Comparison of ENCODE assay signal across 18 cellular contexts in genomic region chr2:96880891-96881273, GRCh38. TPM values are rescaled to one million over a fixed set of nuclear protein-coding genes. Genes with fewer than 3 reads are reported as not detected.
A peak's percentile ranks its signal among the peaks of the same experiment; 100 is the strongest.
DNase-seq lines count a peak whose midpoint lies in the region; ATAC-seq and TF ChIP-seq lines count a peak whose summit lies in the region.
"Had no signal": no experiment of that assay in that cellular context is flagged by ENCODE, and none has a peak within 500 bp of the region (broad histone marks: within the 10 kb centered on the region; RNA-seq: fewer than 3 reads in every experiment).

No MANE protein-coding gene starts in this region.

- no peak for TF ChIP-seq CTCF in Caco-2 (IDR thresholded peaks at IDR 0.05; ENCODE audit: insufficient read depth in 1 of 2, low read depth in 1 of 2, low read length in 1 of 2, severe bottlenecking in 1 of 2, unreplicated experiment in 1 of 2)
- no peak for TF ChIP-seq CTCF in WTC11 (IDR thresholded peaks at IDR 0.05)
- no peak for TF ChIP-seq CTCF in CD8-positive, alpha-beta T cell (IDR thresholded peaks at IDR 0.05)

- H3K9me3 ChIP-seq in Caco-2 (no peaks in the 10 kb centered on the region), mesodermal cell (ENCODE audit: control insufficient read depth, low read length) (no peaks in the 10 kb centered on the region)
- no peaks in the 10 kb centered on the region for H3K9me3 ChIP-seq in CD8-positive, alpha-beta T cell (ENCODE audit: low read length)
- H3K9me3 ChIP-seq: SJCRH30 had no signal

- POLR2A ChIA-PET in Caco-2 (lab: Charles Lee), result no interaction called here
- POLR2A ChIA-PET in WTC11 (lab: Charles Lee), result interaction anchor here (0.9 to 1.5 kb wide), 2 partner anchors 12 to 23 kb away, joined by 3 to 4 read pairs; partner anchors contain the start of gene ANKRD39
- POLR2A ChIA-PET in CD8-positive, alpha-beta T cell (lab: Charles Lee), result no interaction called here

- no peak for ATAC-seq in WTC11
- ATAC-seq in stimulated activated effector memory CD8-positive, alpha-beta T cell treated with anti-CD3 and anti-CD28 coated beads, Interleukin-12 subunit alpha, Interleukin-12 subunit beta, amount 100 ng/mL, for 72 hours, result no peak
- ATAC-seq in CD8-positive, alpha-beta T cell, result no peak

- H3K27ac ChIP-seq in mesodermal cell (ENCODE audit: low read depth, low read length, severe bottlenecking), result peak overlapping the region; percentile 29
- no peak overlapping the region for H3K27ac ChIP-seq in CD8-positive, alpha-beta T cell (ENCODE audit: low read depth, low read length)
- H3K27ac ChIP-seq: C4-2B, PC-9 had no signal

- H3K4me3 ChIP-seq in Caco-2 (ENCODE audit: low read depth, low read length), result no peak overlapping the region
- no peak overlapping the region for H3K4me3 ChIP-seq in mesodermal cell (ENCODE audit: extremely low read depth, insufficient read depth, low read length, poor library complexity, severe bottlenecking)
- no peak overlapping the region for H3K4me3 ChIP-seq in CD8-positive, alpha-beta T cell (ENCODE audit: low read depth, low read length)
- H3K4me3 ChIP-seq: PC-9 had no signal

- no peaks in the 10 kb centered on the region for H3K36me3 ChIP-seq in Caco-2 (ENCODE audit: control insufficient read depth, insufficient read depth, low read length)
- no peaks in the 10 kb centered on the region for H3K36me3 ChIP-seq in mesodermal cell (ENCODE audit: control insufficient read depth, insufficient read depth, low read length)
- no peaks in the 10 kb centered on the region for H3K36me3 ChIP-seq in CD8-positive, alpha-beta T cell (ENCODE audit: insufficient read depth, low read length)
- H3K36me3 ChIP-seq: SJCRH30 had no signal

- H3K27me3 ChIP-seq in Caco-2 (replicated peaks; ENCODE audit: control insufficient read depth, insufficient read depth, low read length), result no peaks in the 10 kb centered on the region
- H3K27me3 ChIP-seq in CD8-positive, alpha-beta T cell (ENCODE audit: insufficient read depth, low read length), result no peaks in the 10 kb centered on the region
- H3K27me3 ChIP-seq: SJCRH30 had no signal

- no TSS peak for BruUV-seq in Caco-2 (replicated peaks; lab: Mats Ljungman, UMichigan)

- H3K36me3 Mint-ChIP-seq in Caco-2 (ENCODE audit: insufficient read depth, unreplicated experiment), result no peaks in the 10 kb centered on the region
- no peaks in the 10 kb centered on the region for H3K36me3 Mint-ChIP-seq in WTC11
- no peaks in the 10 kb centered on the region for H3K36me3 Mint-ChIP-seq in stimulated activated effector memory CD8-positive, alpha-beta T cell treated with anti-CD3 and anti-CD28 coated beads, Interleukin-12 subunit alpha, Interleukin-12 subunit beta, amount 100 ng/mL, for 72 hours
- no peaks in the 10 kb centered on the region for H3K36me3 Mint-ChIP-seq in CD8-positive, alpha-beta T cell

- no peak overlapping the region for H3K4me3 Mint-ChIP-seq in Caco-2 (ENCODE audit: unreplicated experiment)
- H3K4me3 Mint-ChIP-seq in WTC11, result peak overlapping the region; percentile 47
- no peak overlapping the region for H3K4me3 Mint-ChIP-seq in stimulated activated effector memory CD8-positive, alpha-beta T cell treated with anti-CD3 and anti-CD28 coated beads, Interleukin-12 subunit alpha, Interleukin-12 subunit beta, amount 100 ng/mL, for 72 hours
- H3K4me3 Mint-ChIP-seq in CD8-positive, alpha-beta T cell, result no peak overlapping the region
- H3K4me3 Mint-ChIP-seq: HFFc6 had no signal

- H3K4me1 ChIP-seq in Caco-2, result peaks cover 3% of the 10 kb centered on the region; the same call in 1 of the 2 replicates
- peaks cover 34% of the 10 kb centered on the region for H3K4me1 ChIP-seq in mesodermal cell (ENCODE audit: control insufficient read depth, insufficient read depth, low read length, poor library complexity, severe bottlenecking)
- H3K4me1 ChIP-seq in CD8-positive, alpha-beta T cell (ENCODE audit: insufficient read depth, low read length), result no peaks in the 10 kb centered on the region

- DNase-seq in Caco-2 (no peak), WTC11 (ENCODE audit: low spot score) (no peak), putamen (ENCODE audit: low spot score) (no peak), glomerular visceral epithelial cell (ENCODE audit: extremely low spot score) (no peak)
- DNase-seq in stimulated activated effector memory CD8-positive, alpha-beta T cell treated with anti-CD3 and anti-CD28 coated beads, Interleukin-12 subunit alpha, Interleukin-12 subunit beta, amount 100 ng/mL, for 72 hours (ENCODE audit: low spot score in 2 of 2), result no peak
- no peak for DNase-seq in CD8-positive, alpha-beta T cell
- DNase-seq: COR-L47, EL, HFFc6, KG1, NCI-H1048, NCI-H146, NCI-H2081 treated with DMSO at 0.1 percent for 48 hours, NCI-H510A treated with DMSO at 0.1 percent for 48 hours, PC-9 had no signal

- intact Hi-C loops in Caco-2 (cut with micrococcal nuclease; ENCODE audit: unreplicated experiment), result no loop called here
- intact Hi-C loops in CD8-positive, alpha-beta T cell (cut with DNase I, micrococcal nuclease), result loop anchor here in 1 of 2 experiments (1.0 kb wide), 1 partner anchor 102 kb away; no protein-coding TSS in a partner anchor

- no peaks in the 10 kb centered on the region for H3K27me3 Mint-ChIP-seq in Caco-2 (ENCODE audit: insufficient read depth, unreplicated experiment)
- no peaks in the 10 kb centered on the region for H3K27me3 Mint-ChIP-seq in WTC11 (ENCODE audit: low read depth)
- no peaks in the 10 kb centered on the region for H3K27me3 Mint-ChIP-seq in CD8-positive, alpha-beta T cell (ENCODE audit: low read depth)

- H3K27ac Mint-ChIP-seq in Caco-2 (ENCODE audit: unreplicated experiment) (peak overlapping the region; percentile 29), WTC11 (peak overlapping the region; percentile 89; the same call in 1 of the 2 replicates)
- peak overlapping the region; percentile 65 for H3K27ac Mint-ChIP-seq in stimulated activated effector memory CD8-positive, alpha-beta T cell treated with anti-CD3 and anti-CD28 coated beads, Interleukin-12 subunit alpha, Interleukin-12 subunit beta, amount 100 ng/mL, for 72 hours
- no peak overlapping the region for H3K27ac Mint-ChIP-seq in CD8-positive, alpha-beta T cell
- H3K27ac Mint-ChIP-seq: HFFc6 had no signal

- CTCF ChIA-PET in Caco-2 (lab: Charles Lee) (interaction anchor here (1.0 to 2.0 kb wide), 3 partner anchors 12 to 232 kb away, joined by 3 to 12 read pairs (median 3); partner anchors contain the start of genes ANKRD36 and ANKRD39), WTC11 (lab: Charles Lee) (interaction anchor here (1.1 to 5.9 kb wide), 5 partner anchors 10 to 70 kb away, joined by 3 to 45 read pairs (median 8); partner anchors contain the start of gene ANKRD39)
- CTCF ChIA-PET in CD8-positive, alpha-beta T cell (lab: Charles Lee), result interaction anchor here (2.7 kb wide), 1 partner anchor 70 kb away, joined by 11 read pairs; no protein-coding TSS in a partner anchor

- WGBS in mesodermal cell (ENCODE audit: insufficient coverage in 2 of 2), 2 experiments, result 84 to 90% methylated on average over 5 to 6 of the region's 6 CpGs

- H3K9me3 Mint-ChIP-seq in Caco-2 (ENCODE audit: unreplicated experiment) (no peaks in the 10 kb centered on the region), WTC11 (no peaks in the 10 kb centered on the region)
- no peaks in the 10 kb centered on the region for H3K9me3 Mint-ChIP-seq in stimulated activated effector memory CD8-positive, alpha-beta T cell treated with anti-CD3 and anti-CD28 coated beads, Interleukin-12 subunit alpha, Interleukin-12 subunit beta, amount 100 ng/mL, for 72 hours
- no peaks in the 10 kb centered on the region for H3K9me3 Mint-ChIP-seq in CD8-positive, alpha-beta T cell
- H3K9me3 Mint-ChIP-seq: HFFc6 had no signal

- peaks cover 7% of the 10 kb centered on the region for H3K4me1 Mint-ChIP-seq in Caco-2 (ENCODE audit: low read depth, unreplicated experiment)
- peaks cover 48% of the 10 kb centered on the region for H3K4me1 Mint-ChIP-seq in WTC11
- peaks cover 10% of the 10 kb centered on the region for H3K4me1 Mint-ChIP-seq in stimulated activated effector memory CD8-positive, alpha-beta T cell treated with anti-CD3 and anti-CD28 coated beads, Interleukin-12 subunit alpha, Interleukin-12 subunit beta, amount 100 ng/mL, for 72 hours
- no peaks in the 10 kb centered on the region for H3K4me1 Mint-ChIP-seq in CD8-positive, alpha-beta T cell (ENCODE audit: low read depth)

TF ChIP-seq in WTC11, 78 proteins besides CTCF, POLR2A, EP300 and RAD21 (continues in another document):
- TF ChIP-seq NR1H2 (CRISPR knock-in tag; IDR thresholded peaks at IDR 0.05) (no peak), ZNF317 (CRISPR knock-in tag; IDR thresholded peaks at IDR 0.05; ENCODE audit: borderline replicate concordance, low read depth) (no peak), ZNF121 (CRISPR knock-in tag; IDR thresholded peaks at IDR 0.05) (peak; percentile 99), IRF2 (CRISPR knock-in tag; IDR thresholded peaks at IDR 0.05; ENCODE audit: borderline replicate concordance, low read depth) (no peak), RORB (CRISPR knock-in tag; IDR thresholded peaks at IDR 0.05) (no peak), ETV6 (CRISPR knock-in tag; IDR thresholded peaks at IDR 0.05) (no peak), USF1 (CRISPR knock-in tag; IDR thresholded peaks at IDR 0.05) (no peak)

RNA-seq across cellular contexts. Expression of gene SEMA4C, which starts 11.0 kb away (rescaled TPM):
- 29.9 and 31.4 TPM in 2 replicates for total RNA-seq in Caco-2 (2022)
- 80.0 to 81.6 TPM (median 80.4 TPM) in 3 replicates for total RNA-seq in WTC11 (2021)
- polyA plus RNA-seq in mesodermal cell (2013, experiment 1 of 2), result 113 TPM
- 80.1 TPM for polyA plus RNA-seq in mesodermal cell (2013, experiment 2 of 2)
- 10 to 100 TPM; 40.0 to 45.7 TPM for total RNA-seq in CD8-positive, alpha-beta T cell

RNA-seq across cellular contexts. Expression of gene ANKRD39, which starts 23.1 kb away (rescaled TPM):
- total RNA-seq in Caco-2 (2022) (19.3 and 21.6 TPM in 2 replicates), WTC11 (2021) (16.2 to 17.9 TPM (median 17.0 TPM) in 3 replicates)
- polyA plus RNA-seq in mesodermal cell (2013, experiment 1 of 2), result 11.3 TPM
- 10.2 TPM for polyA plus RNA-seq in mesodermal cell (2013, experiment 2 of 2)
- total RNA-seq in CD8-positive, alpha-beta T cell, result 10 to 100 TPM; 13.9 to 16.4 TPM

RNA-seq across cellular contexts. Expression of gene ANKRD23, which starts 37.1 kb away (rescaled TPM):
- total RNA-seq in Caco-2 (2022) (2.5 and 7.4 TPM in 2 replicates), WTC11 (2021) (2.5 to 4.1 TPM (median 3.2 TPM) in 3 replicates)
- polyA plus RNA-seq in mesodermal cell (2013, experiment 1 of 2), result 2.4 TPM
- 1.4 TPM for polyA plus RNA-seq in mesodermal cell (2013, experiment 2 of 2)
- 1 to 10 TPM; 5.7 to 6.5 TPM for total RNA-seq in CD8-positive, alpha-beta T cell
